ENCODE assay signal across 19 cellular contexts in the genomic region with DNA sequence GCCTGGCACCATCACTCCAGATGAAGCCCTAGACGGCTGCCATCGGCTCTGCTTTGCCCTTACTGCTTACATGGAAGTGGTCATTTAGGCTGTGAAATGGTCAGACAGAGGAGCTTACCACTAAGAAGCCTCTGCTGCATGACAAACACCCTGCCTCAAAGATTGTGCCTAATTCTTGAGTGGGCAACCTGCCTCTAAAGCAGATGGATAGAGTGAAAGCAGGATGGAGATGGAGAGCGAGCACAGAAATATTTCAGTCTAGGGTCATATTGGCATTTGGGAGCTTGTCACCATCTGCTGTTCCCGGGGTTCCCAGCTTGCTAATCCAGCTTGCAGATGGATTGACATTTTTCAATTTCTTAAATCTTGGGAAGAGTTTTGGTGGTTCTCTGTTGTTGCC.
"Had no signal": no experiment of that assay in that cellular context is flagged by ENCODE, and none has a peak within 500 bp of the region (broad histone marks: within the 10 kb centered on the region; RNA-seq: fewer than 3 reads in every experiment).

No MANE protein-coding gene starts in this region.

- H3K27ac ChIP-seq: SJSA1, SK-N-MC had no signal

- ATAC-seq: HepG2 had no signal

- H3K27me3 ChIP-seq: MG63, SJSA1 had no signal

- H3K4me1 ChIP-seq: SJSA1 had no signal

- H3K4me3 ChIP-seq: MG63, SJSA1, SK-N-MC had no signal

- H3K36me3 ChIP-seq: MG63, SJSA1 had no signal

- H3K9me3 ChIP-seq: MG63, SJSA1 had no signal

- DNase-seq: IMR-90, Karpas-422, KG1, MG63, NCI-H1092, NCI-H1417, NCI-H1436 treated with DMSO at 0.1 percent for 48 hours, NCI-H1694, NCI-H187 treated with DMSO at 0.1 percent for 48 hours, NCI-H2029 treated with DMSO at 0.1 percent for 48 hours, NCI-H2107, NCI-H2227 treated with DMSO at 0.1 percent for 48 hours, NCI-H526, Right ventricle myocardium superior, RPMI8226, SIG-M5 had no signal
